Comparison of ENCODE assay signal across 12 cellular contexts in the genomic region with DNA sequence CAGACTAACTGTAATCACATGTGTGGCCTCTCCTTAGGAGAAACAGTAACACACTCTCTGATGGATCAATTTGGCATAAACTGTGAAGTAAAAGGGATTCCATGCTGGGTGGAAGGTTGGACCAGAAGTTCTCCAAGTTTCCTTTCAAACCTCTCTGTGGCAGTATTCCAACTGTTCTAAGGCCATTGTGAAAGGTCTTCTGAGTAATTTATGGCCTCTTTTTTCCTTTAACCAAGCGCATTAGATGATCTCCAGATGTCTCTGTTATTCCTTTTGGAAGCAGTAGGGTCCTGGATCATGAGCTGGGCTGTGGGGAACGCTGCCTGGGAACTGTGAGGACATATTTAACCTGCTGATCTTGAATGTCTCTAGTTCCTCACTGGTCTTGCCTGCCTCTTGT.
DNase-seq lines count a peak whose midpoint lies in the region; ATAC-seq and TF ChIP-seq lines count a peak whose summit lies in the region.
"Had no signal": no experiment of that assay in that cellular context is flagged by ENCODE, and none has a peak within 500 bp of the region (broad histone marks: within the 10 kb centered on the region; RNA-seq: fewer than 3 reads in every experiment).

No MANE protein-coding gene starts in this region.

- CTCF ChIA-PET in activated naive CD4-positive, alpha-beta T cell treated with anti-CD3 and anti-CD28 coated beads, Interleukin-2, amount 10 ng/mL, durations not matched to agents 7 days and 5 days (lab: Charles Lee) = no interaction called here

- TF ChIP-seq POLR2A in uterus (IDR thresholded peaks at IDR 0.05) = no peak

- peak; percentile 15 for DNase-seq in activated naive CD4-positive, alpha-beta T cell treated with anti-CD3 and anti-CD28 coated beads, Interleukin-2, amount 10 ng/mL, durations not matched to agents 7 days and 5 days
- DNase-seq in activated naive CD4-positive, alpha-beta T cell treated with anti-CD3 and anti-CD28 coated beads, Interleukin-2, amount 50 U/mL, for 72 hours (ENCODE audit: low spot score in 2 of 2) = no peak
- DNase-seq in fibroblast of the aortic adventitia (ENCODE audit: low read depth) (peak; percentile 98), uterus (peak; percentile 75 to 78)
- DNase-seq in activated T-cell treated with anti-CD3 and anti-CD28 coated beads, Interleukin-2, amount 50 U/mL, for 4 hours = no peak
- no peak for DNase-seq in stimulated activated naive CD8-positive, alpha-beta T cell treated with anti-CD3 and anti-CD28 coated beads, Interleukin-15, Interleukin-2, amounts not matched to agents 100 U/mL and 50 U/mL, for 24 hours
- DNase-seq: activated CD4-positive, alpha-beta memory T cell treated with anti-CD3 and anti-CD28 coated beads for 36 hours; activated naive CD4-positive, alpha-beta T cell; cortex of kidney; mesendoderm had no signal

- H3K4me3 Mint-ChIP-seq in activated naive CD4-positive, alpha-beta T cell treated with anti-CD3 and anti-CD28 coated beads, Interleukin-2, amount 10 ng/mL, durations not matched to agents 7 days and 5 days = no peak overlapping the region
- peak overlapping the region in 1 of 3 experiments; percentile 3 for H3K4me3 Mint-ChIP-seq in nephron
- no peak overlapping the region for H3K4me3 Mint-ChIP-seq in activated T-cell treated with anti-CD3 and anti-CD28 coated beads, Interleukin-2, amount 50 U/mL, for 4 hours
- H3K4me3 Mint-ChIP-seq: activated CD4-positive, alpha-beta memory T cell treated with anti-CD3 and anti-CD28 coated beads for 36 hours had no signal

- H3K4me3 ChIP-seq in fibroblast of the aortic adventitia (ENCODE audit: low read depth, low read length) (no peak overlapping the region), uterus (no peak overlapping the region)

- peaks cover 0 to 5% of the 10 kb centered on the region in 2 donors for H3K4me1 ChIP-seq in uterus

- H3K36me3 ChIP-seq in uterus = no peaks in the 10 kb centered on the region

- ATAC-seq in activated naive CD4-positive, alpha-beta T cell treated with anti-CD3 and anti-CD28 coated beads, Interleukin-2, amount 50 U/mL, for 72 hours = no peak
- ATAC-seq in activated T-cell treated with anti-CD3 and anti-CD28 coated beads, Interleukin-2, amount 50 U/mL, for 4 hours = no peak
- ATAC-seq in HG03108 (IDR thresholded peaks at IDR 0.05; ENCODE audit: unreplicated experiment) = no peak
- ATAC-seq in stimulated activated naive CD8-positive, alpha-beta T cell treated with anti-CD3 and anti-CD28 coated beads, Interleukin-15, Interleukin-2, amounts not matched to agents 100 U/mL and 50 U/mL, for 24 hours = no peak

- peaks cover 17% of the 10 kb centered on the region for H3K36me3 Mint-ChIP-seq in activated naive CD4-positive, alpha-beta T cell treated with anti-CD3 and anti-CD28 coated beads, Interleukin-2, amount 10 ng/mL, durations not matched to agents 7 days and 5 days
- no peaks in the 10 kb centered on the region for H3K36me3 Mint-ChIP-seq in activated naive CD4-positive, alpha-beta T cell treated with anti-CD3 and anti-CD28 coated beads, Interleukin-2, amount 50 U/mL, for 72 hours
- no peaks in the 10 kb centered on the region for H3K36me3 Mint-ChIP-seq in nephron (ENCODE audit: low read depth)
- H3K36me3 Mint-ChIP-seq in activated T-cell treated with anti-CD3 and anti-CD28 coated beads, Interleukin-2, amount 50 U/mL, for 4 hours (ENCODE audit: insufficient read depth) = no peaks in the 10 kb centered on the region
- H3K36me3 Mint-ChIP-seq: activated CD4-positive, alpha-beta memory T cell treated with anti-CD3 and anti-CD28 coated beads for 36 hours had no signal

- H3K27ac ChIP-seq in uterus = peak overlapping the region; percentile 70 to 74

- no peaks in the 10 kb centered on the region for H3K27me3 ChIP-seq in uterus

- no peaks in the 10 kb centered on the region for H3K9me3 ChIP-seq in uterus

- intact Hi-C loops in uterus (cut with DNase I; ENCODE audit: low total_unique reads) = no loop called here

- peaks cover 5% of the 10 kb centered on the region for H3K27me3 Mint-ChIP-seq in activated naive CD4-positive, alpha-beta T cell treated with anti-CD3 and anti-CD28 coated beads, Interleukin-2, amount 10 ng/mL, durations not matched to agents 7 days and 5 days
- no peaks in the 10 kb centered on the region for H3K27me3 Mint-ChIP-seq in nephron (ENCODE audit: low read depth)
- no peaks in the 10 kb centered on the region for H3K27me3 Mint-ChIP-seq in activated T-cell treated with anti-CD3 and anti-CD28 coated beads, Interleukin-2, amount 50 U/mL, for 4 hours (ENCODE audit: low read depth)
- H3K27me3 Mint-ChIP-seq: activated CD4-positive, alpha-beta memory T cell treated with anti-CD3 and anti-CD28 coated beads for 36 hours had no signal

- H3K4me1 Mint-ChIP-seq in activated naive CD4-positive, alpha-beta T cell treated with anti-CD3 and anti-CD28 coated beads, Interleukin-2, amount 10 ng/mL, durations not matched to agents 7 days and 5 days = peaks cover 86% of the 10 kb centered on the region
- H3K4me1 Mint-ChIP-seq in nephron = peaks cover 53% of the 10 kb centered on the region
- H3K4me1 Mint-ChIP-seq in activated T-cell treated with anti-CD3 and anti-CD28 coated beads, Interleukin-2, amount 50 U/mL, for 4 hours (ENCODE audit: low read depth) = peaks cover 44% of the 10 kb centered on the region

- peak; percentile 34 for TF ChIP-seq CTCF in fibroblast of the aortic adventitia (IDR thresholded peaks at IDR 0.05; ENCODE audit: insufficient read depth, low read length)
- no peak for TF ChIP-seq CTCF in nephron (IDR thresholded peaks at IDR 0.05; ENCODE audit: unreplicated experiment in 3 of 3)
- peak in 1 of 4 experiments; percentile 17 for TF ChIP-seq CTCF in uterus (IDR thresholded peaks at IDR 0.05)

- H3K27ac Mint-ChIP-seq in activated naive CD4-positive, alpha-beta T cell treated with anti-CD3 and anti-CD28 coated beads, Interleukin-2, amount 10 ng/mL, durations not matched to agents 7 days and 5 days = no peak overlapping the region
- H3K27ac Mint-ChIP-seq in activated naive CD4-positive, alpha-beta T cell treated with anti-CD3 and anti-CD28 coated beads, Interleukin-2, amount 50 U/mL, for 72 hours = no peak overlapping the region
- H3K27ac Mint-ChIP-seq in nephron = peak overlapping the region; percentile 94 to 96 (median 95)
- H3K27ac Mint-ChIP-seq: activated CD4-positive, alpha-beta memory T cell treated with anti-CD3 and anti-CD28 coated beads for 36 hours had no signal

- peaks cover 4% of the 10 kb centered on the region for H3K9me3 Mint-ChIP-seq in activated naive CD4-positive, alpha-beta T cell treated with anti-CD3 and anti-CD28 coated beads, Interleukin-2, amount 10 ng/mL, durations not matched to agents 7 days and 5 days
- H3K9me3 Mint-ChIP-seq in activated naive CD4-positive, alpha-beta T cell treated with anti-CD3 and anti-CD28 coated beads, Interleukin-2, amount 50 U/mL, for 72 hours = no peaks in the 10 kb centered on the region
- no peaks in the 10 kb centered on the region for H3K9me3 Mint-ChIP-seq in nephron
- no peaks in the 10 kb centered on the region for H3K9me3 Mint-ChIP-seq in activated T-cell treated with anti-CD3 and anti-CD28 coated beads, Interleukin-2, amount 50 U/mL, for 4 hours
- H3K9me3 Mint-ChIP-seq: activated CD4-positive, alpha-beta memory T cell treated with anti-CD3 and anti-CD28 coated beads for 36 hours had no signal

Comparison
In these comparisons a context has a peak if more than half of its experiments do, and no peak if none do; other contexts are left out.
1. DNase-seq: peak in activated naive CD4-positive, alpha-beta T cell treated with anti-CD3 and anti-CD28 coated beads, Interleukin-2, amount 10 ng/mL, durations not matched to agents 7 days and 5 days (single experiment), fibroblast of the aortic adventitia (single experiment) and uterus (2 of 2); none in activated naive CD4-positive, alpha-beta T cell treated with anti-CD3 and anti-CD28 coated beads, Interleukin-2, amount 50 U/mL, for 72 hours (0 of 2), activated T-cell treated with anti-CD3 and anti-CD28 coated beads, Interleukin-2, amount 50 U/mL, for 4 hours (single experiment) and stimulated activated naive CD8-positive, alpha-beta T cell treated with anti-CD3 and anti-CD28 coated beads, Interleukin-15, Interleukin-2, amounts not matched to agents 100 U/mL and 50 U/mL, for 24 hours (single experiment).
2. H3K27ac Mint-ChIP-seq: peak in nephron (3 of 3); none in activated naive CD4-positive, alpha-beta T cell treated with anti-CD3 and anti-CD28 coated beads, Interleukin-2, amount 10 ng/mL, durations not matched to agents 7 days and 5 days (single experiment) and activated naive CD4-positive, alpha-beta T cell treated with anti-CD3 and anti-CD28 coated beads, Interleukin-2, amount 50 U/mL, for 72 hours (0 of 2).